ENCODE assay signal across 37 cellular contexts in the genomic region with DNA sequence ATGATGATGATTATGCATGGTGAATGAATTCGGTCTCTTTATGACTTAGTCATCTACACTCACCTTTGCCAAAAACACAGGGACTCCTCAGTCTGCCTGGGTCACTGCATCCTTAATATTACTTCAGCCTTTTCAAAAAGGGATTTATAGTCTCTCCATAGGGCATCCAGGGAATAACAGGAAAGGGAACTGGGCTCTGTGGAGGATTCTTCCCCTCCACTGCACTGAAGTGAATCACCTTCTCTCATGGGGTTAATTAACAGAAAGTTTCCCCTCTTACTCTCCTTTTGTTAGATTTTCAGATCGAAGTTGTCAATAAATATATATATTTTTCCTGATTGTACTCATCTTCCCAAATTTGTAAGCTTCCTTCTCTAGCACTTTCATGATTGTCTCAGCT. TPM values are rescaled to one million over a fixed set of nuclear protein-coding genes. Genes with fewer than 3 reads are reported as not detected.
"Had no signal": no experiment of that assay in that cellular context is flagged by ENCODE, and none has a peak within 500 bp of the region (broad histone marks: within the 10 kb centered on the region; RNA-seq: fewer than 3 reads in every experiment).

A gene with protein sequence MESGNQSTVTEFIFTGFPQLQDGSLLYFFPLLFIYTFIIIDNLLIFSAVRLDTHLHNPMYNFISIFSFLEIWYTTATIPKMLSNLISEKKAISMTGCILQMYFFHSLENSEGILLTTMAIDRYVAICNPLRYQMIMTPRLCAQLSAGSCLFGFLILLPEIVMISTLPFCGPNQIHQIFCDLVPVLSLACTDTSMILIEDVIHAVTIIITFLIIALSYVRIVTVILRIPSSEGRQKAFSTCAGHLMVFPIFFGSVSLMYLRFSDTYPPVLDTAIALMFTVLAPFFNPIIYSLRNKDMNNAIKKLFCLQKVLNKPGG (minus strand): TSS at position 101 of the 400 bp plus-strand sequence. CDS start 2,605 bp downstream, outside the sequence.

- DNase-seq: Karpas-422, Kasumi-1, MG63, MM.1S, MV-4-11, NCI-H1048, NCI-H1092, NCI-H1092 treated with DMSO at 0.1 percent for 48 hours, NCI-H1105, NCI-H1417, NCI-H1417 treated with DMSO at 0.1 percent for 48 hours, NCI-H1436, NCI-H1436 treated with DMSO at 0.1 percent for 48 hours, NCI-H146, NCI-H1694, NCI-H1694 treated with DMSO at 0.1 percent for 48 hours, NCI-H187, NCI-H187 treated with DMSO at 0.1 percent for 48 hours, NCI-H1930, NCI-H2029, NCI-H2029 treated with DMSO at 0.1 percent for 48 hours, NCI-H2081, NCI-H2081 treated with DMSO at 0.1 percent for 48 hours, NCI-H2107, NCI-H2171, NCI-H2171 treated with DMSO at 0.1 percent for 48 hours, NCI-H2227 treated with DMSO at 0.1 percent for 48 hours, NCI-H226, NCI-H345, NCI-H446, NCI-H446 treated with DMSO at 0.1 percent for 48 hours, NCI-H510A, NCI-H510A treated with DMSO at 0.1 percent for 48 hours had no signal

- H3K9me3 ChIP-seq: MG63 had no signal

- H3K4me3 ChIP-seq: MG63 had no signal

- H3K36me3 ChIP-seq: MG63 had no signal

RNA-seq across cellular contexts. Expression of the gene that starts here (rescaled TPM):
- total RNA-seq: LHCN-M2, M059J, MCF 10A, NCI-H460 had no signal
